In genomic region chr17:58369214-58370031, GRCh38 we compare ENCODE assay signal across 1 cellular context.
TF ChIP-seq lines count a peak whose summit lies in the region.

No MANE protein-coding gene starts in this region.

TF ChIP-seq in HepG2, 621 proteins besides CTCF, POLR2A, EP300 and RAD21 (continued from another document and continues in another):
- TF ChIP-seq, protein P1, sequence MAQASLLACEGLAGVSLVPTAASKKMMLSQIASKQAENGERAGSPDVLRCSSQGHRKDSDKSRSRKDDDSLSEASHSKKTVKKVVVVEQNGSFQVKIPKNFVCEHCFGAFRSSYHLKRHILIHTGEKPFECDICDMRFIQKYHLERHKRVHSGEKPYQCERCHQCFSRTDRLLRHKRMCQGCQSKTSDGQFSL (CRISPR knock-in tag; IDR thresholded peaks at IDR 0.05), result no peak
- TF ChIP-seq TRIM24 (CRISPR knock-in tag; IDR thresholded peaks at IDR 0.05), result no peak
- TF ChIP-seq ZBTB3 (CRISPR knock-in tag; IDR thresholded peaks at IDR 0.05; ENCODE audit: borderline replicate concordance, low read depth), result no peak
- peak; percentile 73 for TF ChIP-seq RARA (CRISPR knock-in tag; IDR thresholded peaks at IDR 0.05)
- TF ChIP-seq RBM22 (optimal IDR thresholded peaks at IDR 0.05; ENCODE audit: low read length), result peak; percentile 54
- peak; percentile 72 for TF ChIP-seq NCOA2 (CRISPR knock-in tag; IDR thresholded peaks at IDR 0.05)
- TF ChIP-seq, protein P2, sequence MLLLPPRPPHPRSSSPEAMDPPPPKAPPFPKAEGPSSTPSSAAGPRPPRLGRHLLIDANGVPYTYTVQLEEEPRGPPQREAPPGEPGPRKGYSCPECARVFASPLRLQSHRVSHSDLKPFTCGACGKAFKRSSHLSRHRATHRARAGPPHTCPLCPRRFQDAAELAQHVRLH (CRISPR knock-in tag; IDR thresholded peaks at IDR 0.05; ENCODE audit: borderline replicate concordance, low read depth), result no peak
- no peak for TF ChIP-seq ZNF3 (CRISPR knock-in tag; IDR thresholded peaks at IDR 0.05)
- TF ChIP-seq ZNF124 (CRISPR knock-in tag; IDR thresholded peaks at IDR 0.05), result no peak
- TF ChIP-seq ZFYVE20 (CRISPR knock-in tag; IDR thresholded peaks at IDR 0.05; ENCODE audit: borderline replicate concordance, low read depth), result no peak
- TF ChIP-seq, protein P3, sequence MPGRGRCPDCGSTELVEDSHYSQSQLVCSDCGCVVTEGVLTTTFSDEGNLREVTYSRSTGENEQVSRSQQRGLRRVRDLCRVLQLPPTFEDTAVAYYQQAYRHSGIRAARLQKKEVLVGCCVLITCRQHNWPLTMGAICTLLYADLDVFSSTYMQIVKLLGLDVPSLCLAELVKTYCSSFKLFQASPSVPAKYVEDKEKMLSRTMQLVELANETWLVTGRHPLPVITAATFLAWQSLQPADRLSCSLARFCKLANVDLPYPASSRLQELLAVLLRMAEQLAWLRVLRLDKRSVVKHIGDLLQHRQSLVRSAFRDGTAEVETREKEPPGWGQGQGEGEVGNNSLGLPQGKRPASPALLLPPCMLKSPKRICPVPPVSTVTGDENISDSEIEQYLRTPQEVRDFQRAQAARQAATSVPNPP (CRISPR knock-in tag; IDR thresholded peaks at IDR 0.05), result no peak
- no peak for TF ChIP-seq KDM1A (CRISPR knock-in tag; IDR thresholded peaks at IDR 0.05)
- TF ChIP-seq, protein P4, sequence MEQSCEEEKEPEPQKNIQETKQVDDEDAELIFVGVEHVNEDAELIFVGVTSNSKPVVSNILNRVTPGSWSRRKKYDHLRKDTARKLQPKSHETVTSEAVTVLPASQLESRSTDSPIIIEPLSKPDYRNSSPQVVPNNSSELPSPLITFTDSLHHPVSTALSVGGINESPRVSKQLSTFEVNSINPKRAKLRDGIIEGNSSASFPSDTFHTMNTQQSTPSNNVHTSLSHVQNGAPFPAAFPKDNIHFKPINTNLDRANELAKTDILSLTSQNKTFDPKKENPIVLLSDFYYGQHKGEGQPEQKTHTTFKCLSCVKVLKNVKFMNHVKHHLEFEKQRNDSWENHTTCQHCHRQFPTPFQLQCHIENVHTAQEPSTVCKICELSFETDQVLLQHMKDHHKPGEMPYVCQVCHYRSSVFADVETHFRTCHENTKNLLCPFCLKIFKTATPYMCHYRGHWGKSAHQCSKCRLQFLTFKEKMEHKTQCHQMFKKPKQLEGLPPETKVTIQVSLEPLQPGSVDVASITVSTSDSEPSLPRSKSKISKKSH (CRISPR knock-in tag; IDR thresholded peaks at IDR 0.05; ENCODE audit: borderline replicate concordance), result no peak
- TF ChIP-seq SUZ12 (IDR thresholded peaks at IDR 0.05; ENCODE audit: low read depth, low read length), result no peak
- peak; percentile 67; the same call in 1 of the 2 replicates for TF ChIP-seq RARG (CRISPR knock-in tag; IDR thresholded peaks at IDR 0.05; ENCODE audit: low read depth)
- no peak for TF ChIP-seq ISX (CRISPR knock-in tag; conservative IDR thresholded peaks at IDR 0.05)
- TF ChIP-seq ZBTB21 (CRISPR knock-in tag; IDR thresholded peaks at IDR 0.05), result peak; percentile 78; the same call in 1 of the 2 replicates
- TF ChIP-seq PAWR (CRISPR knock-in tag; IDR thresholded peaks at IDR 0.05; ENCODE audit: borderline replicate concordance), result no peak
- TF ChIP-seq AKNA (CRISPR knock-in tag; IDR thresholded peaks at IDR 0.05; ENCODE audit: borderline replicate concordance), result no peak
- TF ChIP-seq JUND (CRISPR knock-in tag; IDR thresholded peaks at IDR 0.05), result peak; percentile 63; the same call in 1 of the 2 replicates
- TF ChIP-seq MTF1 (CRISPR knock-in tag; IDR thresholded peaks at IDR 0.05), result no peak
- TF ChIP-seq, protein P5, sequence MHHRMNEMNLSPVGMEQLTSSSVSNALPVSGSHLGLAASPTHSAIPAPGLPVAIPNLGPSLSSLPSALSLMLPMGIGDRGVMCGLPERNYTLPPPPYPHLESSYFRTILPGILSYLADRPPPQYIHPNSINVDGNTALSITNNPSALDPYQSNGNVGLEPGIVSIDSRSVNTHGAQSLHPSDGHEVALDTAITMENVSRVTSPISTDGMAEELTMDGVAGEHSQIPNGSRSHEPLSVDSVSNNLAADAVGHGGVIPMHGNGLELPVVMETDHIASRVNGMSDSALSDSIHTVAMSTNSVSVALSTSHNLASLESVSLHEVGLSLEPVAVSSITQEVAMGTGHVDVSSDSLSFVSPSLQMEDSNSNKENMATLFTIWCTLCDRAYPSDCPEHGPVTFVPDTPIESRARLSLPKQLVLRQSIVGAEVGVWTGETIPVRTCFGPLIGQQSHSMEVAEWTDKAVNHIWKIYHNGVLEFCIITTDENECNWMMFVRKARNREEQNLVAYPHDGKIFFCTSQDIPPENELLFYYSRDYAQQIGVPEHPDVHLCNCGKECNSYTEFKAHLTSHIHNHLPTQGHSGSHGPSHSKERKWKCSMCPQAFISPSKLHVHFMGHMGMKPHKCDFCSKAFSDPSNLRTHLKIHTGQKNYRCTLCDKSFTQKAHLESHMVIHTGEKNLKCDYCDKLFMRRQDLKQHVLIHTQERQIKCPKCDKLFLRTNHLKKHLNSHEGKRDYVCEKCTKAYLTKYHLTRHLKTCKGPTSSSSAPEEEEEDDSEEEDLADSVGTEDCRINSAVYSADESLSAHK (CRISPR knock-in tag; IDR thresholded peaks at IDR 0.05; ENCODE audit: borderline replicate concordance), result no peak
- no peak for TF ChIP-seq HNRNPK (IDR thresholded peaks at IDR 0.05; ENCODE audit: low read depth, low read length, poor library complexity, severe bottlenecking)
- no peak for TF ChIP-seq ZNF430 (CRISPR knock-in tag; IDR thresholded peaks at IDR 0.05)
- TF ChIP-seq KLF16 (CRISPR knock-in tag; IDR thresholded peaks at IDR 0.05), result peak in 1 of 2 experiments; percentile 46; a peak in 1 of 4 replicates
- TF ChIP-seq ZNF382 (CRISPR knock-in tag; IDR thresholded peaks at IDR 0.05; ENCODE audit: borderline replicate concordance), result no peak
- TF ChIP-seq ZFP36L1 (CRISPR knock-in tag; IDR thresholded peaks at IDR 0.05), result no peak
- TF ChIP-seq ZNF17 (CRISPR knock-in tag; IDR thresholded peaks at IDR 0.05), result no peak
- TF ChIP-seq, protein P6, sequence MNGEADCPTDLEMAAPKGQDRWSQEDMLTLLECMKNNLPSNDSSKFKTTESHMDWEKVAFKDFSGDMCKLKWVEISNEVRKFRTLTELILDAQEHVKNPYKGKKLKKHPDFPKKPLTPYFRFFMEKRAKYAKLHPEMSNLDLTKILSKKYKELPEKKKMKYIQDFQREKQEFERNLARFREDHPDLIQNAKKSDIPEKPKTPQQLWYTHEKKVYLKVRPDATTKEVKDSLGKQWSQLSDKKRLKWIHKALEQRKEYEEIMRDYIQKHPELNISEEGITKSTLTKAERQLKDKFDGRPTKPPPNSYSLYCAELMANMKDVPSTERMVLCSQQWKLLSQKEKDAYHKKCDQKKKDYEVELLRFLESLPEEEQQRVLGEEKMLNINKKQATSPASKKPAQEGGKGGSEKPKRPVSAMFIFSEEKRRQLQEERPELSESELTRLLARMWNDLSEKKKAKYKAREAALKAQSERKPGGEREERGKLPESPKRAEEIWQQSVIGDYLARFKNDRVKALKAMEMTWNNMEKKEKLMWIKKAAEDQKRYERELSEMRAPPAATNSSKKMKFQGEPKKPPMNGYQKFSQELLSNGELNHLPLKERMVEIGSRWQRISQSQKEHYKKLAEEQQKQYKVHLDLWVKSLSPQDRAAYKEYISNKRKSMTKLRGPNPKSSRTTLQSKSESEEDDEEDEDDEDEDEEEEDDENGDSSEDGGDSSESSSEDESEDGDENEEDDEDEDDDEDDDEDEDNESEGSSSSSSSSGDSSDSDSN (CRISPR knock-in tag; IDR thresholded peaks at IDR 0.05), result peak; percentile 11; the same call in 1 of the 2 replicates
- TF ChIP-seq, protein P7, sequence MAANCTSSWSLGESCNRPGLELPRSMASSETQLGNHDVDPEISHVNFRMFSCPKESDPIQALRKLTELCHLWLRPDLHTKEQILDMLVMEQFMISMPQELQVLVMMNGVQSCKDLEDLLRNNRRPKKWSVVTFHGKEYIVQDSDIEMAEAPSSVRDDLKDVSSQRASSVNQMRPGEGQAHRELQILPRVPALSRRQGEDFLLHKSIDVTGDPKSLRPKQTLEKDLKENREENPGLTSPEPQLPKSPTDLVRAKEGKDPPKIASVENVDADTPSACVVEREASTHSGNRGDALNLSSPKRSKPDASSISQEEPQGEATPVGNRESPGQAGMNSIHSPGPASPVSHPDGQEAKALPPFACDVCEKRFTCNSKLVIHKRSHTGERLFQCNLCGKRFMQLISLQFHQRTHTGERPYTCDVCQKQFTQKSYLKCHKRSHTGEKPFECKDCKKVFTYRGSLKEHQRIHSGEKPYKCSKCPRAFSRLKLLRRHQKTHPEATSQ (CRISPR knock-in tag; IDR thresholded peaks at IDR 0.05; ENCODE audit: borderline replicate concordance), result no peak; the same call in 1 of the 2 replicates
- TF ChIP-seq REL (CRISPR knock-in tag; conservative IDR thresholded peaks at IDR 0.05), result no peak
- no peak for TF ChIP-seq ADNP (CRISPR knock-in tag; IDR thresholded peaks at IDR 0.05)
- TF ChIP-seq ZNF484 (CRISPR knock-in tag; IDR thresholded peaks at IDR 0.05; ENCODE audit: borderline replicate concordance, low read depth), result no peak
- no peak for TF ChIP-seq XBP1 (CRISPR knock-in tag; IDR thresholded peaks at IDR 0.05)
- TF ChIP-seq ETV6 (CRISPR knock-in tag; conservative IDR thresholded peaks at IDR 0.05), result 0 out of 2 replicates have a peak, but pooled peaks have one; percentile 28
- TF ChIP-seq FOXO1 (CRISPR knock-in tag; IDR thresholded peaks at IDR 0.05), result no peak; the same call in 1 of the 2 replicates
- peak; percentile 74; the same call in 1 of the 2 replicates for TF ChIP-seq ZNF691 (CRISPR knock-in tag; IDR thresholded peaks at IDR 0.05; ENCODE audit: borderline replicate concordance, low read depth)
- TF ChIP-seq RXRA (CRISPR knock-in tag; IDR thresholded peaks at IDR 0.05), result peak; percentile 77; the same call in 1 of the 2 replicates
- no peak for TF ChIP-seq STAG1 (CRISPR knock-in tag; IDR thresholded peaks at IDR 0.05)
- TF ChIP-seq ZNF251 (CRISPR knock-in tag; IDR thresholded peaks at IDR 0.05), result no peak
- TF ChIP-seq MAZ (IDR thresholded peaks at IDR 0.05; ENCODE audit: borderline replicate concordance, low read depth, low read length), result no peak
- 0 out of 2 replicates have a peak, but pooled peaks have one; percentile 34 for TF ChIP-seq MAZ (CRISPR knock-in tag; IDR thresholded peaks at IDR 0.05; ENCODE audit: low read depth)
- TF ChIP-seq, protein P8, sequence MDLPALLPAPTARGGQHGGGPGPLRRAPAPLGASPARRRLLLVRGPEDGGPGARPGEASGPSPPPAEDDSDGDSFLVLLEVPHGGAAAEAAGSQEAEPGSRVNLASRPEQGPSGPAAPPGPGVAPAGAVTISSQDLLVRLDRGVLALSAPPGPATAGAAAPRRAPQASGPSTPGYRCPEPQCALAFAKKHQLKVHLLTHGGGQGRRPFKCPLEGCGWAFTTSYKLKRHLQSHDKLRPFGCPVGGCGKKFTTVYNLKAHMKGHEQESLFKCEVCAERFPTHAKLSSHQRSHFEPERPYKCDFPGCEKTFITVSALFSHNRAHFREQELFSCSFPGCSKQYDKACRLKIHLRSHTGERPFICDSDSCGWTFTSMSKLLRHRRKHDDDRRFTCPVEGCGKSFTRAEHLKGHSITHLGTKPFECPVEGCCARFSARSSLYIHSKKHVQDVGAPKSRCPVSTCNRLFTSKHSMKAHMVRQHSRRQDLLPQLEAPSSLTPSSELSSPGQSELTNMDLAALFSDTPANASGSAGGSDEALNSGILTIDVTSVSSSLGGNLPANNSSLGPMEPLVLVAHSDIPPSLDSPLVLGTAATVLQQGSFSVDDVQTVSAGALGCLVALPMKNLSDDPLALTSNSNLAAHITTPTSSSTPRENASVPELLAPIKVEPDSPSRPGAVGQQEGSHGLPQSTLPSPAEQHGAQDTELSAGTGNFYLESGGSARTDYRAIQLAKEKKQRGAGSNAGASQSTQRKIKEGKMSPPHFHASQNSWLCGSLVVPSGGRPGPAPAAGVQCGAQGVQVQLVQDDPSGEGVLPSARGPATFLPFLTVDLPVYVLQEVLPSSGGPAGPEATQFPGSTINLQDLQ (CRISPR knock-in tag; IDR thresholded peaks at IDR 0.05), result no peak
- TF ChIP-seq SNAI1 (CRISPR knock-in tag; IDR thresholded peaks at IDR 0.05; ENCODE audit: borderline replicate concordance), result no peak
- 0 out of 2 replicates have a peak, but pooled peaks have one; percentile 54 for TF ChIP-seq ATF1 (CRISPR knock-in tag; IDR thresholded peaks at IDR 0.05)
- no peak for TF ChIP-seq MEIS2 (CRISPR knock-in tag; IDR thresholded peaks at IDR 0.05)
